Comparison of ENCODE assay signal across 10 cellular contexts in genomic region chrX:137565318-137565904, GRCh38. TPM values are rescaled to one million over a fixed set of nuclear protein-coding genes. Genes with fewer than 3 reads are reported as not detected.
DNase-seq lines count a peak whose midpoint lies in the region; ATAC-seq and TF ChIP-seq lines count a peak whose summit lies in the region.
"Had no signal": no experiment of that assay in that cellular context is flagged by ENCODE, and none has a peak within 500 bp of the region (broad histone marks: within the 10 kb centered on the region; RNA-seq: fewer than 3 reads in every experiment).

No MANE protein-coding gene starts in this region.

- no peak for ATAC-seq in HG03457 (IDR thresholded peaks at IDR 0.05; ENCODE audit: unreplicated experiment)
- ATAC-seq: GM12878 had no signal

- TF ChIP-seq POLR2A in lower leg skin (IDR thresholded peaks at IDR 0.05) = no peak

- H3K27ac Mint-ChIP-seq in activated CD4-positive, alpha-beta T cell treated with anti-CD3 and anti-CD28 coated beads, Interleukin-2, amount 10 ng/mL, durations not matched to agents 24 days and 14 days = peak overlapping the region; percentile 84

- peaks cover 0 to 27% (median 16%) of the 10 kb centered on the region in 5 donors for H3K4me1 ChIP-seq in subcutaneous abdominal adipose tissue (ENCODE audit: control insufficient read depth in 5 of 5, insufficient read depth in 5 of 5, low read length in 5 of 5)

- peak overlapping the region; percentile 36 for H3K4me3 Mint-ChIP-seq in activated CD4-positive, alpha-beta T cell treated with anti-CD3 and anti-CD28 coated beads, Interleukin-2, amount 10 ng/mL, durations not matched to agents 24 days and 14 days

- no peaks in the 10 kb centered on the region for H3K36me3 Mint-ChIP-seq in activated CD4-positive, alpha-beta T cell treated with anti-CD3 and anti-CD28 coated beads, Interleukin-2, amount 10 ng/mL, durations not matched to agents 24 days and 14 days (ENCODE audit: low read depth)

- no peak overlapping the region for H3K9ac ChIP-seq in subcutaneous abdominal adipose tissue (ENCODE audit: low read length in 5 of 5)

- H3K4me3 ChIP-seq in brain microvascular endothelial cell (ENCODE audit: low read depth, low read length) = peak overlapping the region; percentile 46
- H3K4me3 ChIP-seq in lower leg skin (ENCODE audit: low read depth, poor library complexity, severe bottlenecking) = peak overlapping the region; percentile 12
- peak overlapping the region; percentile 51 to 72 (median 61) for H3K4me3 ChIP-seq in subcutaneous abdominal adipose tissue (ENCODE audit: low read depth in 1 of 5, low read length in 5 of 5)
- H3K4me3 ChIP-seq: GM12878 had no signal

- peaks cover 9% of the 10 kb centered on the region for H3K9me3 Mint-ChIP-seq in activated CD4-positive, alpha-beta T cell treated with anti-CD3 and anti-CD28 coated beads, Interleukin-2, amount 10 ng/mL, durations not matched to agents 24 days and 14 days

- H3K27me3 Mint-ChIP-seq in activated CD4-positive, alpha-beta T cell treated with anti-CD3 and anti-CD28 coated beads, Interleukin-2, amount 10 ng/mL, durations not matched to agents 24 days and 14 days = peaks cover 65% of the 10 kb centered on the region

- no peak for TF ChIP-seq CTCF in brain microvascular endothelial cell (IDR thresholded peaks at IDR 0.05; ENCODE audit: low read depth, low read length, missing control alignments)
- no peak for TF ChIP-seq CTCF in lower leg skin (IDR thresholded peaks at IDR 0.05)

- H3K27me3 ChIP-seq in brain microvascular endothelial cell (replicated peaks) (peaks cover 6% of the 10 kb centered on the region), subcutaneous abdominal adipose tissue (ENCODE audit: control insufficient read depth in 5 of 5, insufficient read depth in 4 of 5, low read length in 5 of 5) (peaks cover 41 to 67% (median 59%) of the 10 kb centered on the region in 5 donors)

- no peaks in the 10 kb centered on the region for H3K36me3 ChIP-seq in brain microvascular endothelial cell (replicated peaks)
- no peaks in the 10 kb centered on the region for H3K36me3 ChIP-seq in subcutaneous abdominal adipose tissue (ENCODE audit: control insufficient read depth in 5 of 5, insufficient read depth in 5 of 5, low read length in 5 of 5)

- H3K27ac ChIP-seq in brain microvascular endothelial cell (no peak overlapping the region), subcutaneous abdominal adipose tissue (ENCODE audit: low read depth, low read length) (no peak overlapping the region)

- no peaks in the 10 kb centered on the region for H3K9me3 ChIP-seq in subcutaneous abdominal adipose tissue (ENCODE audit: control insufficient read depth in 5 of 5, low read length in 5 of 5)

- no peak for DNase-seq in activated CD4-positive, alpha-beta T cell treated with anti-CD3 and anti-CD28 coated beads, Interleukin-2, amount 10 ng/mL, durations not matched to agents 24 days and 14 days
- DNase-seq in activated CD4-positive, alpha-beta T cell treated with anti-CD3 and anti-CD28 coated beads for 1 hour = no peak
- DNase-seq in brain microvascular endothelial cell = no peak
- DNase-seq in lower leg skin (ENCODE audit: low spot score in 2 of 2) = no peak
- DNase-seq in NCI-H146 (lab: John Stamatoyannopoulos, UW) = no peak
- no peak for DNase-seq in GF-D8 (lab: John Stamatoyannopoulos, UW)

- in situ Hi-C loops in brain microvascular endothelial cell (cut with HindIII; ENCODE audit: low pct_ligation_motif_present, low sequenced_read_pairs) = no loop called here

- intact Hi-C loops in activated CD4-positive, alpha-beta T cell treated with anti-CD3 and anti-CD28 coated beads, Interleukin-2, amount 10 ng/mL, durations not matched to agents 24 days and 14 days (cut with micrococcal nuclease) = loop anchor here (1.0 to 5.0 kb wide), 3 partner anchors 16 to 1637 kb away; no protein-coding TSS in a partner anchor
- intact Hi-C loops in lower leg skin (cut with DNase I; ENCODE audit: low total_unique reads) = no loop called here

- peaks cover 5% of the 10 kb centered on the region for H3K4me1 Mint-ChIP-seq in activated CD4-positive, alpha-beta T cell treated with anti-CD3 and anti-CD28 coated beads, Interleukin-2, amount 10 ng/mL, durations not matched to agents 24 days and 14 days

- WGBS in lower leg skin, 2 donors = 27 to 34% methylated on average over 8 to 48 of the region's 54 CpGs

RNA-seq across cellular contexts. Expression of gene ZIC3, which starts 0.5 kb away (rescaled TPM):
- total RNA-seq in activated CD4-positive, alpha-beta T cell treated with anti-CD3 and anti-CD28 coated beads, Interleukin-2, amount 10 ng/mL, durations not matched to agents 24 days and 14 days = not detected in 2 replicates
- not detected for total RNA-seq in lower leg skin
- total RNA-seq: GM12878, lung microvascular endothelial cell had no signal
